ENCODE assay signal across 16 cellular contexts in genomic region chr1:10785855-10786638, GRCh38. TPM values are rescaled to one million over a fixed set of nuclear protein-coding genes. Genes with fewer than 3 reads are reported as not detected.
DNase-seq lines count a peak whose midpoint lies in the region; TF ChIP-seq lines count a peak whose summit lies in the region.
"Had no signal": no experiment of that assay in that cellular context is flagged by ENCODE, and none has a peak within 500 bp of the region (broad histone marks: within the 10 kb centered on the region; RNA-seq: fewer than 3 reads in every experiment).

No MANE protein-coding gene starts in this region.

- H3K27ac ChIP-seq in muscle layer of colon (ENCODE audit: low read depth, low read length), result peak overlapping the region; percentile 74
- peak overlapping the region; percentile 54 to 92 (median 84) for H3K27ac ChIP-seq in stomach
- no peak overlapping the region for H3K27ac ChIP-seq in mesenchymal stem cell (ENCODE audit: low read length, poor library complexity, severe bottlenecking)
- H3K27ac ChIP-seq: BLaER1 treated with 17β-estradiol and CSF1 and Interleukin-3, amounts not matched to agents 10 nM and 100 nM had no signal

- 50 to 73% (median 66%) methylated on average over 23 to 24 of the region's 24 CpGs for WGBS in stomach, 5 donors
- WGBS in mesenchymal stem cell, result 91% methylated on average over 24 of the region's 24 CpGs

- H3K36me3 ChIP-seq in muscle layer of colon (ENCODE audit: insufficient read depth, low read length), result no peaks in the 10 kb centered on the region
- no peaks in the 10 kb centered on the region for H3K36me3 ChIP-seq in stomach
- no peaks in the 10 kb centered on the region for H3K36me3 ChIP-seq in mesenchymal stem cell (ENCODE audit: control insufficient read depth in 1 of 2, insufficient read depth in 2 of 2, low read depth in 1 of 2, low read length in 2 of 2)
- H3K36me3 ChIP-seq: BLaER1 treated with 17β-estradiol and CSF1 and Interleukin-3, amounts not matched to agents 10 nM and 100 nM had no signal

- no peaks in the 10 kb centered on the region for H3K79me1 ChIP-seq in mesenchymal stem cell (replicated peaks; ENCODE audit: low read length, poor library complexity, severe bottlenecking)

- H3K27ac Mint-ChIP-seq in brain, result peak overlapping the region in 3 of 5 experiments; percentile 42 to 67 (median 66)

- no peak overlapping the region for H2BK15ac ChIP-seq in mesenchymal stem cell (ENCODE audit: low read depth, poor library complexity, severe bottlenecking)

- intact Hi-C loops in cardiac septum (cut with DNase I), result loop anchor here (5.0 kb wide), 2 partner anchors 49 to 259 kb away; no protein-coding TSS in a partner anchor
- intact Hi-C loops in stomach (cut with DNase I; ENCODE audit: low total_unique reads), result no loop called here

- TF ChIP-seq CTCF in brain (conservative IDR thresholded peaks at IDR 0.05), result no peak
- TF ChIP-seq CTCF in stomach (IDR thresholded peaks at IDR 0.05), result no peak

- no peak overlapping the region for H2BK5ac ChIP-seq in mesenchymal stem cell (ENCODE audit: low read depth, low read length, poor library complexity, severe bottlenecking)

- H2BK12ac ChIP-seq in mesenchymal stem cell (ENCODE audit: low read length in 2 of 2), result no peak overlapping the region

- H3K14ac ChIP-seq in mesenchymal stem cell (ENCODE audit: low read length in 2 of 2), result no peak overlapping the region

- TF ChIP-seq EP300 in stomach (IDR thresholded peaks at IDR 0.05), result no peak

- no peak overlapping the region for H2AFZ ChIP-seq in mesenchymal stem cell (ENCODE audit: low read depth, low read length)

- peaks cover 76% of the 10 kb centered on the region for H3K4me1 ChIP-seq in muscle layer of colon (ENCODE audit: insufficient read depth, low read length)
- H3K4me1 ChIP-seq in stomach, result peaks cover 64 to 100% (median 83%) of the 10 kb centered on the region in 4 donors
- H3K4me1 ChIP-seq in mesenchymal stem cell (ENCODE audit: control insufficient read depth, insufficient read depth, low read depth, low read length), result no peaks in the 10 kb centered on the region
- H3K4me1 ChIP-seq: BLaER1 treated with 17β-estradiol and CSF1 and Interleukin-3, amounts not matched to agents 10 nM and 100 nM had no signal

- H3K4me2 ChIP-seq in mesenchymal stem cell (ENCODE audit: low read length, poor library complexity, severe bottlenecking), result no peak overlapping the region
- H3K4me2 ChIP-seq: BLaER1 treated with 17β-estradiol and CSF1 and Interleukin-3, amounts not matched to agents 10 nM and 100 nM had no signal

- H3K4ac ChIP-seq in mesenchymal stem cell (ENCODE audit: low read depth in 1 of 2, low read length in 2 of 2), result no peak overlapping the region

- H3K4me3 Mint-ChIP-seq in brain, result peak overlapping the region in 1 of 5 experiments; percentile 36

- peaks cover 41% of the 10 kb centered on the region for H3K27me3 Mint-ChIP-seq in brain

- H2BK120ac ChIP-seq in mesenchymal stem cell (ENCODE audit: low read depth, low read length), result no peak overlapping the region

- H3K9me3 Mint-ChIP-seq in brain, result peaks cover 0 to 4% (median 0%) of the 10 kb centered on the region in 5 experiments

- TF ChIP-seq POLR2A in stomach (IDR thresholded peaks at IDR 0.05), result no peak

- H4K8ac ChIP-seq in mesenchymal stem cell (ENCODE audit: low read length), result no peak overlapping the region

- no peak overlapping the region for H3K4me3 ChIP-seq in muscle layer of colon (ENCODE audit: low read depth in 1 of 2, low read length in 2 of 2)
- H3K4me3 ChIP-seq in stomach, result no peak overlapping the region
- H3K4me3 ChIP-seq in mesenchymal stem cell (ENCODE audit: insufficient read depth in 1 of 2, low read depth in 1 of 2, low read length in 2 of 2), result no peak overlapping the region
- H3K4me3 ChIP-seq: BLaER1 treated with 17β-estradiol and CSF1 and Interleukin-3, amounts not matched to agents 10 nM and 100 nM had no signal

- H3K27me3 ChIP-seq in muscle layer of colon (ENCODE audit: control insufficient read depth in 1 of 2, insufficient read depth in 2 of 2, low read length in 2 of 2) (peaks cover 0 to 5% of the 10 kb centered on the region in 2 donors), stomach (peaks cover 0 to 43% (median 4%) of the 10 kb centered on the region in 3 donors), mesenchymal stem cell (ENCODE audit: control insufficient read depth in 1 of 2, insufficient read depth in 1 of 2, low read length in 2 of 2) (peaks cover 71 to 92% of the 10 kb centered on the region in 2 experiments)

- no peak overlapping the region for H3K23ac ChIP-seq in mesenchymal stem cell (ENCODE audit: low read length in 2 of 2)

- DNase-seq in cardiac septum (ENCODE audit: low spot score) (peak; percentile 69), stomach (no peak), GM19238 (ENCODE audit: insufficient read length, low spot score) (no peak), AG20443 (ENCODE audit: low spot score) (no peak), mesenchymal stem cell (no peak)
- DNase-seq: DMS 273 treated with DMSO at 0.1 percent for 48 hours, IMR-90, NCI-H1417, NCI-H1930, NCI-H2171, NCI-H446 treated with DMSO at 0.1 percent for 48 hours, NCI-H748 treated with DMSO at 0.1 percent for 48 hours, SHP77 treated with DMSO at 0.1 percent for 48 hours had no signal

- peak overlapping the region; percentile 14 for H3K9ac ChIP-seq in muscle layer of colon (ENCODE audit: low read length)
- H3K9ac ChIP-seq in mesenchymal stem cell (ENCODE audit: low read length), result no peak overlapping the region
- H3K9ac ChIP-seq: BLaER1 treated with 17β-estradiol and CSF1 and Interleukin-3, amounts not matched to agents 10 nM and 100 nM had no signal

- H3K9me3 ChIP-seq in muscle layer of colon (ENCODE audit: low read length) (no peaks in the 10 kb centered on the region), stomach (no peaks in the 10 kb centered on the region), mesenchymal stem cell (ENCODE audit: control insufficient read depth, low read length) (no peaks in the 10 kb centered on the region)
- H3K9me3 ChIP-seq: BLaER1 treated with 17β-estradiol and CSF1 and Interleukin-3, amounts not matched to agents 10 nM and 100 nM had no signal

- no peak overlapping the region for H2AK5ac ChIP-seq in mesenchymal stem cell (ENCODE audit: low read length, severe bottlenecking)

- H3K4me1 Mint-ChIP-seq in brain, result peaks cover 53% of the 10 kb centered on the region

- H3K18ac ChIP-seq in mesenchymal stem cell (ENCODE audit: low read depth in 1 of 2, low read length in 2 of 2), result no peak overlapping the region

- no peak overlapping the region for H4K91ac ChIP-seq in mesenchymal stem cell (ENCODE audit: low read length)

- H3K36me3 Mint-ChIP-seq in brain, result no peaks in the 10 kb centered on the region

RNA-seq across cellular contexts. Expression of gene CASZ1, which starts 10.4 kb away (rescaled TPM):
- 6.6 TPM for polyA plus RNA-seq in brain (ENCODE audit: insufficient read depth, low read depth, low replicate concordance)
- 82.0 TPM for total RNA-seq in cardiac septum
- total RNA-seq in stomach, result 100 to 1,000 TPM in 2 of 5 donors, 10 to 100 TPM in 3; 24.6 to 166 (median 66.5) TPM
- polyA plus RNA-seq in stomach, result 10 to 100 TPM in 1 of 3 donors, 1 to 10 TPM in 2; 6.0 to 11.8 (median 6.5) TPM
- 2.6 TPM for polyA plus RNA-seq in mesenchymal stem cell (2013, experiment 1 of 2)
- 4.0 TPM for polyA plus RNA-seq in mesenchymal stem cell (2013, experiment 2 of 2)
